1 cellular context compared by ENCODE assay signal in the genomic region with DNA sequence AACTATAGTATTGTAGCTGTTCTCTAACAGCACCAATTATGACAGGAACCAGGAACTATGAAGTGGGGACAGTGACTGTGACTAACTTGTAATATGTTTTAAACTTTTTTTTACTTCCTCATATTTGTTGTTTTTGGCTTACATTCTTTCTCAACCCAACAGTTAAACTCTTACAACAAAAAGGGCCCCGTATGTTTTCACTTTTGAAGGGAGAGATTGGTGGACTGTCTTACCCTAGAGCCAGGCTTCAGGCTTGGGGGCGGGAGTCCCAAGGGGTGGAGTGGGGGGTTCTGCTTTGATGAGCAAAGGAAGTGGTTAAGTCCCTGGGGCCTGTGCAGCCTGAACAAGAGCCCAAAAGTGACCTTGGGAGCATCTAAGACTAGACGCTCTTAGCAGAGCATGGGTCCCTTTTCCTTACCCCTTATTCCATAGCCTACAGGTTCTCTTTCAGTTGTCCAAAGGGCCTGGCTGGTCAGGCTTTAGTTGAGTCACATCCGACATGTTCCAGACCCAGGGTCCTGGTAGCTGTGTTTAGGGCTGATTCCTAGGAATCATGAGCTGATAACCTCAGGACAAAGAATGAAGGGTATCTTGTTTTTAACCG.
TF ChIP-seq lines count a peak whose summit lies in the region.

No MANE protein-coding gene starts in this region.

TF ChIP-seq in GM23338, 12 proteins besides CTCF, POLR2A, EP300 and RAD21 (continued from another document):
- TF ChIP-seq, protein P1, sequence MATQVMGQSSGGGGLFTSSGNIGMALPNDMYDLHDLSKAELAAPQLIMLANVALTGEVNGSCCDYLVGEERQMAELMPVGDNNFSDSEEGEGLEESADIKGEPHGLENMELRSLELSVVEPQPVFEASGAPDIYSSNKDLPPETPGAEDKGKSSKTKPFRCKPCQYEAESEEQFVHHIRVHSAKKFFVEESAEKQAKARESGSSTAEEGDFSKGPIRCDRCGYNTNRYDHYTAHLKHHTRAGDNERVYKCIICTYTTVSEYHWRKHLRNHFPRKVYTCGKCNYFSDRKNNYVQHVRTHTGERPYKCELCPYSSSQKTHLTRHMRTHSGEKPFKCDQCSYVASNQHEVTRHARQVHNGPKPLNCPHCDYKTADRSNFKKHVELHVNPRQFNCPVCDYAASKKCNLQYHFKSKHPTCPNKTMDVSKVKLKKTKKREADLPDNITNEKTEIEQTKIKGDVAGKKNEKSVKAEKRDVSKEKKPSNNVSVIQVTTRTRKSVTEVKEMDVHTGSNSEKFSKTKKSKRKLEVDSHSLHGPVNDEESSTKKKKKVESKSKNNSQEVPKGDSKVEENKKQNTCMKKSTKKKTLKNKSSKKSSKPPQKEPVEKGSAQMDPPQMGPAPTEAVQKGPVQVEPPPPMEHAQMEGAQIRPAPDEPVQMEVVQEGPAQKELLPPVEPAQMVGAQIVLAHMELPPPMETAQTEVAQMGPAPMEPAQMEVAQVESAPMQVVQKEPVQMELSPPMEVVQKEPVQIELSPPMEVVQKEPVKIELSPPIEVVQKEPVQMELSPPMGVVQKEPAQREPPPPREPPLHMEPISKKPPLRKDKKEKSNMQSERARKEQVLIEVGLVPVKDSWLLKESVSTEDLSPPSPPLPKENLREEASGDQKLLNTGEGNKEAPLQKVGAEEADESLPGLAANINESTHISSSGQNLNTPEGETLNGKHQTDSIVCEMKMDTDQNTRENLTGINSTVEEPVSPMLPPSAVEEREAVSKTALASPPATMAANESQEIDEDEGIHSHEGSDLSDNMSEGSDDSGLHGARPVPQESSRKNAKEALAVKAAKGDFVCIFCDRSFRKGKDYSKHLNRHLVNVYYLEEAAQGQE (IDR thresholded peaks at IDR 0.05; ENCODE audit: unreplicated experiment): no peak
- TF ChIP-seq POLR2AphosphoS5 (IDR thresholded peaks at IDR 0.05; ENCODE audit: low read depth) (no peak), EZH2 (IDR thresholded peaks at IDR 0.05; ENCODE audit: low read depth, unreplicated experiment) (no peak), EZH2phosphoT487 (IDR thresholded peaks at IDR 0.05; ENCODE audit: unreplicated experiment) (no peak), NANOG (IDR thresholded peaks at IDR 0.05; ENCODE audit: borderline replicate concordance) (no peak), CREB1 (CRISPR knock-in tag; IDR thresholded peaks at IDR 0.05; ENCODE audit: low read depth) (no peak), STAT1 (IDR thresholded peaks at IDR 0.05; ENCODE audit: unreplicated experiment) (no peak), ZNF331 (CRISPR knock-in tag; IDR thresholded peaks at IDR 0.05; ENCODE audit: low read depth) (no peak)
- TF ChIP-seq, protein P2, sequence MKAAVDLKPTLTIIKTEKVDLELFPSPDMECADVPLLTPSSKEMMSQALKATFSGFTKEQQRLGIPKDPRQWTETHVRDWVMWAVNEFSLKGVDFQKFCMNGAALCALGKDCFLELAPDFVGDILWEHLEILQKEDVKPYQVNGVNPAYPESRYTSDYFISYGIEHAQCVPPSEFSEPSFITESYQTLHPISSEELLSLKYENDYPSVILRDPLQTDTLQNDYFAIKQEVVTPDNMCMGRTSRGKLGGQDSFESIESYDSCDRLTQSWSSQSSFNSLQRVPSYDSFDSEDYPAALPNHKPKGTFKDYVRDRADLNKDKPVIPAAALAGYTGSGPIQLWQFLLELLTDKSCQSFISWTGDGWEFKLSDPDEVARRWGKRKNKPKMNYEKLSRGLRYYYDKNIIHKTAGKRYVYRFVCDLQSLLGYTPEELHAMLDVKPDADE (IDR thresholded peaks at IDR 0.05): no peak
TF ChIP-seq in GM23338: peak in this region for 0.
